ENCODE assay signal across 23 cellular contexts in the genomic region with DNA sequence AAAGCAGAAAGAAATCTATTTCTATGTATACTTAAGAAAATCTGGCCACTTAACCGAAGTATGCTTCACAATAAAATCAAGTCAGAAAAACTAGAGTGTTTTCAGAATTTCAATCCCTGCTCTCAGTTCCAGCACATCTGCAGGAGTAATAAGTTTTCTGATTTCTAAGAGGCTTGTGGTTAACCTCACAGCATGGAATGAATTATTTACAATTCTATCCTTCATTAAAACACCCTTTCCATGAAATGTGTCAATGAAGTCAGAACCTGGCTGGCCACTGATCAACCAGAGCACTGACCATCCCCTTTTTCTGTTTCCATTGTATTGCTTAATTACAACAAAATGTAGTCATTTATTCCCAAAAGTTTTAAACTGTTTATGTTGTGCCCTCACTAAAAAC.
DNase-seq lines count a peak whose midpoint lies in the region; ATAC-seq and TF ChIP-seq lines count a peak whose summit lies in the region.
"Had no signal": no experiment of that assay in that cellular context is flagged by ENCODE, and none has a peak within 500 bp of the region (broad histone marks: within the 10 kb centered on the region; RNA-seq: fewer than 3 reads in every experiment).

No MANE protein-coding gene starts in this region.

- H3K4me1 Mint-ChIP-seq in activated T-helper 1 cell treated with anti-CD3 and anti-CD28 coated beads, Interleukin-12 subunit alpha, Interleukin-12 subunit beta, Interleukin-2, Interleukin-4 antibody, amounts not matched to agents 30 ng/mL and 10 ng/mL and 1 ng/mL, durations not matched to agents 14 hours and 24 hours and 36 hours (ENCODE audit: low read depth) = no peaks in the 10 kb centered on the region
- H3K4me1 Mint-ChIP-seq: activated T-helper 17 cell treated with anti-CD3 and anti-CD28 coated beads, Interleukin-2, amount 50 U/mL, for 72 hours; central memory CD8-positive, alpha-beta T cell had no signal

- TF ChIP-seq CTCF in RWPE2 (IDR thresholded peaks at IDR 0.05; ENCODE audit: poor library complexity, severe bottlenecking) (no peak), fibroblast of the aortic adventitia (IDR thresholded peaks at IDR 0.05; ENCODE audit: insufficient read depth, low read length) (no peak)

- ATAC-seq in RWPE2 (ENCODE audit: low read depth) (no peak), GM21381 (IDR thresholded peaks at IDR 0.05; ENCODE audit: unreplicated experiment) (no peak)
- ATAC-seq: activated CD4-positive, CD25-positive, alpha-beta regulatory T cell treated with anti-CD3 and anti-CD28 coated beads, Interleukin-2, amount 50 U/mL, for 24 hours; activated T-helper 17 cell treated with anti-CD3 and anti-CD28 coated beads, Interleukin-2, amount 50 U/mL, for 72 hours; foreskin keratinocyte; left lobe of liver; mucosa of descending colon had no signal

- no peaks in the 10 kb centered on the region for H3K27me3 Mint-ChIP-seq in activated T-helper 1 cell treated with anti-CD3 and anti-CD28 coated beads, Interleukin-12 subunit alpha, Interleukin-12 subunit beta, Interleukin-2, Interleukin-4 antibody, amounts not matched to agents 30 ng/mL and 10 ng/mL and 1 ng/mL, durations not matched to agents 14 hours and 24 hours and 36 hours (ENCODE audit: insufficient read depth)
- H3K27me3 Mint-ChIP-seq: activated T-helper 17 cell treated with anti-CD3 and anti-CD28 coated beads, Interleukin-2, amount 50 U/mL, for 72 hours; CD4-positive, alpha-beta T cell; central memory CD8-positive, alpha-beta T cell had no signal

- peaks cover 3% of the 10 kb centered on the region for H3K9me3 Mint-ChIP-seq in activated T-helper 1 cell treated with anti-CD3 and anti-CD28 coated beads, Interleukin-12 subunit alpha, Interleukin-12 subunit beta, Interleukin-2, Interleukin-4 antibody, amounts not matched to agents 30 ng/mL and 10 ng/mL and 1 ng/mL, durations not matched to agents 14 hours and 24 hours and 36 hours
- H3K9me3 Mint-ChIP-seq: HFFc6 had no signal

- no peaks in the 10 kb centered on the region for H3K27me3 ChIP-seq in RWPE2 (ENCODE audit: insufficient read depth, poor library complexity, severe bottlenecking)
- H3K27me3 ChIP-seq: foreskin keratinocyte, SJCRH30 had no signal

- peaks cover 2% of the 10 kb centered on the region for H3K9me3 ChIP-seq in RWPE2 (ENCODE audit: severe bottlenecking)
- H3K9me3 ChIP-seq: mucosa of descending colon, SJCRH30 had no signal

- no peak overlapping the region for H3K4me3 Mint-ChIP-seq in activated T-helper 1 cell treated with anti-CD3 and anti-CD28 coated beads, Interleukin-12 subunit alpha, Interleukin-12 subunit beta, Interleukin-2, Interleukin-4 antibody, amounts not matched to agents 30 ng/mL and 10 ng/mL and 1 ng/mL, durations not matched to agents 14 hours and 24 hours and 36 hours
- H3K4me3 Mint-ChIP-seq: activated T-helper 17 cell treated with anti-CD3 and anti-CD28 coated beads, Interleukin-2, amount 50 U/mL, for 72 hours; CD4-positive, alpha-beta T cell; central memory CD8-positive, alpha-beta T cell; HFFc6 had no signal

- H3K36me3 Mint-ChIP-seq in activated T-helper 1 cell treated with anti-CD3 and anti-CD28 coated beads, Interleukin-12 subunit alpha, Interleukin-12 subunit beta, Interleukin-2, Interleukin-4 antibody, amounts not matched to agents 30 ng/mL and 10 ng/mL and 1 ng/mL, durations not matched to agents 14 hours and 24 hours and 36 hours (ENCODE audit: low read depth) = no peaks in the 10 kb centered on the region

- peaks cover 18% of the 10 kb centered on the region for H3K4me1 ChIP-seq in RWPE2 (ENCODE audit: insufficient read depth, poor library complexity, severe bottlenecking)

- peak overlapping the region; percentile 75 for H3K27ac ChIP-seq in RWPE2 (ENCODE audit: poor library complexity, severe bottlenecking)
- H3K27ac ChIP-seq: foreskin keratinocyte had no signal

- intact Hi-C loops in activated T-helper 1 cell treated with anti-CD3 and anti-CD28 coated beads, Interleukin-12 subunit alpha, Interleukin-12 subunit beta, Interleukin-2, Interleukin-4 antibody, amounts not matched to agents 30 ng/mL and 10 ng/mL and 1 ng/mL, durations not matched to agents 14 hours and 24 hours and 36 hours (cut with micrococcal nuclease) = no loop called here

- DNase-seq in A172 (ENCODE audit: low spot score) (peak; percentile 66), GM04504 (ENCODE audit: low read depth) (peak; percentile 37), RWPE2 (ENCODE audit: low spot score) (no peak), fibroblast of the aortic adventitia (ENCODE audit: low read depth) (peak; percentile 49), GM19240 (ENCODE audit: insufficient read length, low spot score) (no peak), OCI-M1 (lab: John Stamatoyannopoulos, UW) (no peak)
- DNase-seq in activated T-helper 1 cell treated with anti-CD3 and anti-CD28 coated beads, Interleukin-12 subunit alpha, Interleukin-12 subunit beta, Interleukin-2, Interleukin-4 antibody, amounts not matched to agents 30 ng/mL and 10 ng/mL and 1 ng/mL, durations not matched to agents 14 hours and 24 hours and 36 hours (ENCODE audit: low spot score) = no peak
- DNase-seq: CD4-positive, alpha-beta T cell; DMS53; effector memory CD4-positive, alpha-beta T cell; foreskin keratinocyte; HFFc6; mucosa of descending colon; NCI-H1436; NCI-H2171 treated with DMSO at 0.1 percent for 48 hours; stimulated activated naive CD4-positive, alpha-beta T cell treated with Interleukin-2 at 50 U/mL for 16 hours; trophoblast cell had no signal

- no peak overlapping the region for H3K27ac Mint-ChIP-seq in activated T-helper 1 cell treated with anti-CD3 and anti-CD28 coated beads, Interleukin-12 subunit alpha, Interleukin-12 subunit beta, Interleukin-2, Interleukin-4 antibody, amounts not matched to agents 30 ng/mL and 10 ng/mL and 1 ng/mL, durations not matched to agents 14 hours and 24 hours and 36 hours
- H3K27ac Mint-ChIP-seq: activated T-helper 17 cell treated with anti-CD3 and anti-CD28 coated beads, Interleukin-2, amount 50 U/mL, for 72 hours; CD4-positive, alpha-beta T cell had no signal

- H3K4me3 ChIP-seq in RWPE2 (ENCODE audit: severe bottlenecking) (no peak overlapping the region), fibroblast of the aortic adventitia (ENCODE audit: low read depth, low read length) (no peak overlapping the region)
- H3K4me3 ChIP-seq: mucosa of descending colon, SJCRH30 had no signal

- no peaks in the 10 kb centered on the region for H3K36me3 ChIP-seq in RWPE2 (ENCODE audit: low read depth)
- H3K36me3 ChIP-seq: SJCRH30 had no signal

Comparison
In these comparisons a context has a peak if more than half of its experiments do, and no peak if none do; other contexts are left out.
1. DNase-seq: peak in A172 (single experiment), GM04504 (single experiment) and fibroblast of the aortic adventitia (single experiment); none in RWPE2 (single experiment), GM19240 (single experiment), activated T-helper 1 cell treated with anti-CD3 and anti-CD28 coated beads, Interleukin-12 subunit alpha, Interleukin-12 subunit beta, Interleukin-2, Interleukin-4 antibody, amounts not matched to agents 30 ng/mL and 10 ng/mL and 1 ng/mL, durations not matched to agents 14 hours and 24 hours and 36 hours (single experiment) and OCI-M1 (single experiment).